In the genomic region with DNA sequence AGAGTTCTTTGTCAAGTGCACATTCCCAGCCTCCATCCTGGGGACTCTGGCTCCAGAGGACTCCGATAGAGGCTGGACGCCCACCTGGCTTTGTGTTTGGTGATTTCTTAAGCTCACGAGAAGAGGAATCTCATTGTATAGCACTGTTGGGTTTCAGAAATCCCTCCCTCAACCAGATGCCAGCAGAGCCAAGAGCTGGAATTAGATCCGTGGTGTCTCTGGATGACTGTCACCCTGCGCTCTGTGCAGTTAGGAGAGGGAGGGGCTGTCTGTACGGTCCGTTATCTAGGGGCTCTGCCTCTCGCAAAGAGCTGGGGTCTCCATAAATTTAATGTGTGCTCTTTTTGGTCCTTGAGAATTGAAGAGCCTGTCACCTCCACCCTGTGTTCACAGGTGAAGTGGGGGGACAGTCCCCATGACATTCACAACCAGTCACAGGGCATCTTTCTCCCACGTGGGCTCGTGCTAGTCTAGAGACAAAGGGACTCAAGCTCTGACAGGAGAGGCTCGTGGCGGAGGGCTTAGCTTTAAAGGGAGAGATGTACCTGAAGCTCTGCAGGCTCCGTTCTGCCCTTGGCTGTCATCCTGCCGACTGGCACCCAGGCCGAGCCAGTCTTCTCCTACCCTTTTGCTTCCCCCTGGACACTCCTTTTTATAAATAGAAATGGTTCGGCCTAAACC, we compare ENCODE assay signal across 20 cellular contexts. TPM values are rescaled to one million over a fixed set of nuclear protein-coding genes. Genes with fewer than 3 reads are reported as not detected.
DNase-seq lines count a peak whose midpoint lies in the region; ATAC-seq and TF ChIP-seq lines count a peak whose summit lies in the region.
"Had no signal": no experiment of that assay in that cellular context is flagged by ENCODE, and none has a peak within 500 bp of the region (broad histone marks: within the 10 kb centered on the region; RNA-seq: fewer than 3 reads in every experiment).

No MANE protein-coding gene starts in this region.

- H3K27me3 ChIP-seq in effector memory CD4-positive, alpha-beta T cell (replicated peaks; ENCODE audit: control insufficient read depth, insufficient read depth, low read length, poor library complexity, severe bottlenecking) = no peaks in the 10 kb centered on the region
- H3K27me3 ChIP-seq: left lung, SJSA1 had no signal

- H3K9me3 ChIP-seq in effector memory CD4-positive, alpha-beta T cell (ENCODE audit: control insufficient read depth, low read length) = no peaks in the 10 kb centered on the region
- H3K9me3 ChIP-seq: Caco-2, left lung, SJSA1 had no signal

- ATAC-seq in stimulated activated naive CD8-positive, alpha-beta T cell treated with anti-CD3 and anti-CD28 coated beads, Interleukin-15, Interleukin-2, amounts not matched to agents 100 U/mL and 50 U/mL, for 24 hours = no peak
- ATAC-seq in stimulated activated memory B cell treated with anti-CD40 and anti-IgM and Interleukin-4, amounts not matched to agents 10 μg/mL and 1 μg/mL and 100 μg/mL, for 72 hours = no peak
- ATAC-seq in HG03025 (IDR thresholded peaks at IDR 0.05; ENCODE audit: low FRiP score, unreplicated experiment) = no peak
- ATAC-seq: GM23338, left lung, sciatic nerve had no signal

- peak overlapping the region; percentile 1 for H3K27ac Mint-ChIP-seq in stimulated activated naive CD8-positive, alpha-beta T cell treated with anti-CD3 and anti-CD28 coated beads, Interleukin-15, Interleukin-2, amounts not matched to agents 100 ng/mL and 50 ng/mL, for 24 hours
- H3K27ac Mint-ChIP-seq in stimulated activated memory B cell treated with anti-CD40 and anti-IgM and Interleukin-4, amounts not matched to agents 10 μg/mL and 1 μg/mL and 100 μg/mL, for 72 hours = peak overlapping the region; percentile 10
- no peak overlapping the region for H3K27ac Mint-ChIP-seq in HFFc6
- H3K27ac Mint-ChIP-seq: activated B cell treated with CpG ODN at 0.5 μM for 24 hours, GM23338 had no signal

- TF ChIP-seq CTCF in HFFc6 (IDR thresholded peaks at IDR 0.05) = no peak

- no peak overlapping the region for H3K4me3 ChIP-seq in effector memory CD4-positive, alpha-beta T cell (ENCODE audit: insufficient read depth, low read depth, low read length, poor library complexity, severe bottlenecking)
- H3K4me3 ChIP-seq: GM23338, left lung, SJSA1 had no signal

- peaks cover 44% of the 10 kb centered on the region for H3K4me1 ChIP-seq in effector memory CD4-positive, alpha-beta T cell (ENCODE audit: control insufficient read depth, insufficient read depth, low read length, poor library complexity, severe bottlenecking)
- H3K4me1 ChIP-seq: Caco-2 had no signal

- H3K9me3 Mint-ChIP-seq in stimulated activated naive CD8-positive, alpha-beta T cell treated with anti-CD3 and anti-CD28 coated beads, Interleukin-15, Interleukin-2, amounts not matched to agents 100 ng/mL and 50 ng/mL, for 24 hours = no peaks in the 10 kb centered on the region
- H3K9me3 Mint-ChIP-seq in stimulated activated memory B cell treated with anti-CD40 and anti-IgM and Interleukin-4, amounts not matched to agents 10 μg/mL and 1 μg/mL and 100 μg/mL, for 72 hours = no peaks in the 10 kb centered on the region
- H3K9me3 Mint-ChIP-seq in HFFc6 = no peaks in the 10 kb centered on the region
- H3K9me3 Mint-ChIP-seq: activated B cell treated with CpG ODN at 0.5 μM for 24 hours, GM23338 had no signal

- H3K4me3 Mint-ChIP-seq in stimulated activated naive CD8-positive, alpha-beta T cell treated with anti-CD3 and anti-CD28 coated beads, Interleukin-15, Interleukin-2, amounts not matched to agents 100 ng/mL and 50 ng/mL, for 24 hours = no peak overlapping the region
- no peak overlapping the region for H3K4me3 Mint-ChIP-seq in stimulated activated memory B cell treated with anti-CD40 and anti-IgM and Interleukin-4, amounts not matched to agents 10 μg/mL and 1 μg/mL and 100 μg/mL, for 72 hours
- H3K4me3 Mint-ChIP-seq in HFFc6 = no peak overlapping the region
- H3K4me3 Mint-ChIP-seq: activated B cell treated with CpG ODN at 0.5 μM for 24 hours, GM23338 had no signal

- H3K27me3 Mint-ChIP-seq in stimulated activated naive CD8-positive, alpha-beta T cell treated with anti-CD3 and anti-CD28 coated beads, Interleukin-15, Interleukin-2, amounts not matched to agents 100 ng/mL and 50 ng/mL, for 24 hours = no peaks in the 10 kb centered on the region
- H3K27me3 Mint-ChIP-seq in stimulated activated memory B cell treated with anti-CD40 and anti-IgM and Interleukin-4, amounts not matched to agents 10 μg/mL and 1 μg/mL and 100 μg/mL, for 72 hours = no peaks in the 10 kb centered on the region
- H3K27me3 Mint-ChIP-seq in HFFc6 (ENCODE audit: insufficient read depth) = no peaks in the 10 kb centered on the region; the same call in 1 of the 2 replicates
- H3K27me3 Mint-ChIP-seq: activated B cell treated with CpG ODN at 0.5 μM for 24 hours had no signal

- H3K27ac ChIP-seq in effector memory CD4-positive, alpha-beta T cell (ENCODE audit: insufficient read depth, low read length, poor library complexity, severe bottlenecking) = peak overlapping the region; percentile 66
- H3K27ac ChIP-seq: left lung, SJSA1 had no signal

- peaks cover 8% of the 10 kb centered on the region for H3K36me3 ChIP-seq in effector memory CD4-positive, alpha-beta T cell (ENCODE audit: control insufficient read depth, insufficient read depth, low read length)

- H3K4me1 Mint-ChIP-seq in stimulated activated naive CD8-positive, alpha-beta T cell treated with anti-CD3 and anti-CD28 coated beads, Interleukin-15, Interleukin-2, amounts not matched to agents 100 ng/mL and 50 ng/mL, for 24 hours (ENCODE audit: low read depth) = peaks cover 48% of the 10 kb centered on the region
- H3K4me1 Mint-ChIP-seq in stimulated activated memory B cell treated with anti-CD40 and anti-IgM and Interleukin-4, amounts not matched to agents 10 μg/mL and 1 μg/mL and 100 μg/mL, for 72 hours = peaks cover 15% of the 10 kb centered on the region
- H3K4me1 Mint-ChIP-seq in HFFc6 (ENCODE audit: low read depth) = peaks cover 13% of the 10 kb centered on the region

- H3K36me3 Mint-ChIP-seq in stimulated activated naive CD8-positive, alpha-beta T cell treated with anti-CD3 and anti-CD28 coated beads, Interleukin-15, Interleukin-2, amounts not matched to agents 100 ng/mL and 50 ng/mL, for 24 hours (ENCODE audit: low read depth) = peaks cover 48% of the 10 kb centered on the region
- H3K36me3 Mint-ChIP-seq in stimulated activated memory B cell treated with anti-CD40 and anti-IgM and Interleukin-4, amounts not matched to agents 10 μg/mL and 1 μg/mL and 100 μg/mL, for 72 hours = peaks cover 40% of the 10 kb centered on the region
- peaks cover 5% of the 10 kb centered on the region for H3K36me3 Mint-ChIP-seq in HFFc6 (ENCODE audit: low read depth)

- DNase-seq in stimulated activated naive CD8-positive, alpha-beta T cell treated with anti-CD3 and anti-CD28 coated beads, Interleukin-15, Interleukin-2, amounts not matched to agents 100 U/mL and 50 U/mL, for 24 hours = no peak
- DNase-seq in effector memory CD4-positive, alpha-beta T cell = no peak
- DNase-seq in myocyte (ENCODE audit: low read depth) (peak; percentile 28), HFFc6 (no peak), DMS53 (lab: John Stamatoyannopoulos, UW) (no peak)
- DNase-seq: activated B cell treated with CpG ODN at 0.5 μM for 24 hours; activated effector memory CD4-positive, alpha-beta T cell treated with Interleukin-2 at 50 U/mL for 16 hours; amygdala; Caco-2; left lung; NCI-H1092 treated with DMSO at 0.1 percent for 48 hours; NCI-H510A treated with DMSO at 0.1 percent for 48 hours; stimulated activated naive CD4-positive, alpha-beta T cell treated with Interleukin-2 at 50 U/mL for 16 hours; trophoblast cell had no signal

RNA-seq across cellular contexts. Expression of a gene that starts 41.4 kb away (rescaled TPM):
- 6.1 and 7.0 TPM in 2 replicates for total RNA-seq in myocyte
- polyA plus RNA-seq in myocyte (2012) = 4.4 TPM
- under 1 TPM; 0.11 to 0.83 (median 0.34) TPM for total RNA-seq in HFFc6 (2021; fragmentation: NEBNext Ultra II Directional; extraction: Animal tissue kit (Norgen Biotek cat#: 25700))

RNA-seq across cellular contexts. Expression of a gene that starts 54.6 kb away (rescaled TPM):
- 63.5 and 92.3 TPM in 2 replicates for total RNA-seq in myocyte
- polyA plus RNA-seq in myocyte (2012) = 23.8 TPM
- total RNA-seq in HFFc6 (2021; fragmentation: NEBNext Ultra II Directional; extraction: Animal tissue kit (Norgen Biotek cat#: 25700)) = 10 to 100 TPM in 1 of 6 experiments, 1 to 10 TPM in 5; 1.2 to 10.2 (median 1.9) TPM
